Comparison of ENCODE assay signal across 28 cellular contexts in genomic region chr10:28523725-28524252, GRCh38.
"Had no signal": no experiment of that assay in that cellular context is flagged by ENCODE, and none has a peak within 500 bp of the region (broad histone marks: within the 10 kb centered on the region; RNA-seq: fewer than 3 reads in every experiment).

No MANE protein-coding gene starts in this region.

- H3K27ac Mint-ChIP-seq: effector memory CD8-positive, alpha-beta T cell; memory B cell; natural killer cell treated with Interleukin-12 subunit alpha and Interleukin-12 subunit beta and Interleukin-15 and Interleukin-18, amount 100 ng/mL, for 72 hours; progenitor cell of endocrine pancreas; stimulated activated effector memory CD8-positive, alpha-beta T cell treated with anti-CD3 and anti-CD28 coated beads, Interleukin-12 subunit alpha, Interleukin-12 subunit beta, amount 100 ng/mL, for 72 hours; type B pancreatic cell had no signal

- H3K4me3 ChIP-seq: gastrocnemius medialis, lower lobe of right lung, mucosa of descending colon, testis, tibial artery had no signal

- H3K9ac ChIP-seq: parathyroid adenoma had no signal

- H3K27me3 ChIP-seq: gastrocnemius medialis, neutrophil, testis, tibial artery had no signal

- H3K27ac ChIP-seq: epithelial cell of prostate, gastrocnemius medialis, lower lobe of right lung, parathyroid adenoma, testis, tibial artery had no signal

- DNase-seq: cortex of kidney; effector memory CD8-positive, alpha-beta T cell; foreskin fibroblast; gastrocnemius medialis; head of caudate nucleus; left ventricle myocardium superior; lower lobe of right lung; mucosa of descending colon; naive B cell; stimulated activated CD4-positive, alpha-beta T cell treated with anti-CD3 and anti-CD28 coated beads, Interleukin-2, amount 100 ng/mL, for 24 hours; stimulated activated CD4-positive, alpha-beta T cell treated with anti-CD3 and anti-CD28 coated beads, Interleukin-4, amount 100 ng/mL, for 24 hours; stimulated activated naive CD8-positive, alpha-beta T cell treated with anti-CD3 and anti-CD28 coated beads, Interleukin-15, Interleukin-2, amounts not matched to agents 100 U/mL and 50 U/mL, for 24 hours; substantia nigra; testis; tibial artery had no signal

- H3K27me3 Mint-ChIP-seq: effector memory CD8-positive, alpha-beta T cell; memory B cell; naive B cell; natural killer cell treated with Interleukin-12 subunit alpha and Interleukin-12 subunit beta and Interleukin-15 and Interleukin-18, amount 100 ng/mL, for 72 hours; progenitor cell of endocrine pancreas; type B pancreatic cell had no signal

- H3K4me1 Mint-ChIP-seq: neural crest cell had no signal

- FAIRE-seq: endometrium, keratinocyte had no signal

- H3K4me3 Mint-ChIP-seq: effector memory CD8-positive, alpha-beta T cell; memory B cell; naive B cell; natural killer cell treated with Interleukin-12 subunit alpha and Interleukin-12 subunit beta and Interleukin-15 and Interleukin-18, amount 100 ng/mL, for 72 hours; neural crest cell; stimulated activated effector memory CD8-positive, alpha-beta T cell treated with anti-CD3 and anti-CD28 coated beads, Interleukin-12 subunit alpha, Interleukin-12 subunit beta, amount 100 ng/mL, for 72 hours; type B pancreatic cell had no signal

- H2AFZ ChIP-seq: parathyroid adenoma had no signal

- H3K9me3 ChIP-seq: neutrophil, testis had no signal

- ATAC-seq: effector memory CD8-positive, alpha-beta T cell; esophagus mucosa; gastrocnemius medialis; left ventricle myocardium superior; lower lobe of right lung; mucosa of descending colon; natural killer cell treated with Interleukin-12 subunit alpha and Interleukin-12 subunit beta and Interleukin-15 and Interleukin-18, amount 100 ng/mL, for 72 hours; sciatic nerve; stimulated activated effector memory CD8-positive, alpha-beta T cell treated with anti-CD3 and anti-CD28 coated beads, Interleukin-12 subunit alpha, Interleukin-12 subunit beta, amount 100 ng/mL, for 72 hours; stimulated activated naive CD8-positive, alpha-beta T cell treated with anti-CD3 and anti-CD28 coated beads, Interleukin-15, Interleukin-2, amounts not matched to agents 100 U/mL and 50 U/mL, for 24 hours had no signal

- H3K4me1 ChIP-seq: gastrocnemius medialis, lower lobe of right lung, parathyroid adenoma, testis, tibial artery had no signal
